22 cellular contexts compared by ENCODE assay signal in genomic region chr3:3699816-3700633, GRCh38.
DNase-seq lines count a peak whose midpoint lies in the region; ATAC-seq and TF ChIP-seq lines count a peak whose summit lies in the region.
"Had no signal": no experiment of that assay in that cellular context is flagged by ENCODE, and none has a peak within 500 bp of the region (broad histone marks: within the 10 kb centered on the region; RNA-seq: fewer than 3 reads in every experiment).

No MANE protein-coding gene starts in this region.

- TF ChIP-seq CTCF in MM.1S (IDR thresholded peaks at IDR 0.05; ENCODE audit: low read length) (no peak), lower leg skin (IDR thresholded peaks at IDR 0.05) (no peak)
- TF ChIP-seq CTCF in CD4-positive, alpha-beta T cell (IDR thresholded peaks at IDR 0.05): no peak

- no peak overlapping the region for H3K4me2 ChIP-seq in MM.1S (ENCODE audit: low read depth, low read length)

- no peak overlapping the region for H2AFZ ChIP-seq in MM.1S (ENCODE audit: low read length)
- H2AFZ ChIP-seq: GM23248 had no signal

- H3K27me3 Mint-ChIP-seq in CD4-positive, alpha-beta T cell: no peaks in the 10 kb centered on the region
- H3K27me3 Mint-ChIP-seq: activated CD4-positive, alpha-beta T cell treated with anti-CD3 and anti-CD28 coated beads, Interleukin-2, amount 10 ng/mL, durations not matched to agents 7 days and 5 days had no signal

- H3K27ac ChIP-seq in MM.1S (ENCODE audit: low read length): no peak overlapping the region
- no peak overlapping the region for H3K27ac ChIP-seq in CD4-positive, alpha-beta T cell (ENCODE audit: low read depth, low read length)
- H3K27ac ChIP-seq: C4-2B, gastrocnemius medialis, GM23248 had no signal

- no peak overlapping the region for H3K4me3 Mint-ChIP-seq in CD4-positive, alpha-beta T cell
- H3K4me3 Mint-ChIP-seq: activated CD4-positive, alpha-beta T cell treated with anti-CD3 and anti-CD28 coated beads, Interleukin-2, amount 10 ng/mL, durations not matched to agents 7 days and 5 days; neural crest cell had no signal

- no peaks in the 10 kb centered on the region for H3K9me3 Mint-ChIP-seq in CD4-positive, alpha-beta T cell
- H3K9me3 Mint-ChIP-seq: neural crest cell had no signal

- H3K9ac ChIP-seq in MM.1S (ENCODE audit: low read length): no peak overlapping the region
- H3K9ac ChIP-seq: GM23248 had no signal

- no peak overlapping the region for H3K27ac Mint-ChIP-seq in CD4-positive, alpha-beta T cell
- H3K27ac Mint-ChIP-seq: activated CD4-positive, alpha-beta T cell treated with anti-CD3 and anti-CD28 coated beads, Interleukin-2, amount 10 ng/mL, durations not matched to agents 7 days and 5 days had no signal

- CTCF ChIA-PET in CD4-positive, alpha-beta T cell (lab: Charles Lee): interaction anchor here (1.1 kb wide), 1 partner anchor 23 kb away, joined by 3 read pairs; no protein-coding TSS in a partner anchor

- WGBS in lower leg skin, 2 donors: 49 to 63% methylated on average over 7 of the region's 7 CpGs

- no peaks in the 10 kb centered on the region for H3K36me3 ChIP-seq in MM.1S (replicated peaks; ENCODE audit: insufficient read depth, low read length)
- H3K36me3 ChIP-seq: gastrocnemius medialis had no signal

- no peaks in the 10 kb centered on the region for H3K27me3 ChIP-seq in MM.1S (replicated peaks; ENCODE audit: insufficient read depth, low read length)
- no peaks in the 10 kb centered on the region for H3K27me3 ChIP-seq in CD4-positive, alpha-beta T cell (ENCODE audit: control insufficient read depth, insufficient read depth, low read length)
- H3K27me3 ChIP-seq: gastrocnemius medialis had no signal

- no peak for TF ChIP-seq POLR2A in lower leg skin (IDR thresholded peaks at IDR 0.05)

- peaks cover 6% of the 10 kb centered on the region for H3K4me1 ChIP-seq in MM.1S (ENCODE audit: low read length)
- H3K4me1 ChIP-seq: gastrocnemius medialis had no signal

- ATAC-seq in CD4-positive, alpha-beta T cell (ENCODE audit: poor library complexity): no peak
- ATAC-seq: gastrocnemius medialis had no signal

- no peak overlapping the region for H3K4me3 ChIP-seq in MM.1S (ENCODE audit: low read length)
- H3K4me3 ChIP-seq in lower leg skin (ENCODE audit: low read depth, poor library complexity, severe bottlenecking): no peak overlapping the region
- H3K4me3 ChIP-seq: gastrocnemius medialis, GM23248 had no signal

- H3K79me2 ChIP-seq in MM.1S (ENCODE audit: low read length): no peaks in the 10 kb centered on the region

- no peaks in the 10 kb centered on the region for H3K9me3 ChIP-seq in MM.1S (replicated peaks; ENCODE audit: insufficient read depth, low read length)
- no peaks in the 10 kb centered on the region for H3K9me3 ChIP-seq in CD4-positive, alpha-beta T cell (ENCODE audit: control insufficient read depth, low read length)
- H3K9me3 ChIP-seq: gastrocnemius medialis had no signal

- H4K20me1 ChIP-seq in MM.1S (ENCODE audit: insufficient read depth, low read length): no peaks in the 10 kb centered on the region

- H3K9me2 ChIP-seq in MM.1S (replicated peaks; ENCODE audit: insufficient read depth, low read length): no peaks in the 10 kb centered on the region

- POLR2A ChIA-PET in CD4-positive, alpha-beta T cell (lab: Charles Lee): interaction anchor here (1.5 kb wide), 1 partner anchor 12 kb away, joined by 3 read pairs; no protein-coding TSS in a partner anchor

- no peaks in the 10 kb centered on the region for H3F3A ChIP-seq in MM.1S (ENCODE audit: insufficient read depth, low read length)

- DNase-seq in A172 (ENCODE audit: low spot score): peak; percentile 58
- DNase-seq in MM.1S: peak; percentile 79
- peak; percentile 42 for DNase-seq in SHP77 treated with DMSO at 0.1 percent for 48 hours (lab: John Stamatoyannopoulos, UW)
- DNase-seq in iris pigment epithelial cell (ENCODE audit: low read depth): peak; percentile 8
- no peak for DNase-seq in lower leg skin (ENCODE audit: low spot score in 2 of 2)
- DNase-seq in NCI-H748 treated with DMSO at 0.1 percent for 48 hours (lab: John Stamatoyannopoulos, UW): no peak
- no peak for DNase-seq in putamen (ENCODE audit: low spot score)
- no peak for DNase-seq in CD4-positive, alpha-beta T cell
- DNase-seq: activated CD4-positive, alpha-beta T cell treated with anti-CD3 and anti-CD28 coated beads, Interleukin-2, amount 10 ng/mL, durations not matched to agents 7 days and 5 days; activated effector memory CD4-positive, alpha-beta T cell treated with Interleukin-2 at 50 U/mL for 16 hours; central memory CD4-positive, alpha-beta T cell; DND-41; erythroblast; gastrocnemius medialis; GM23248; NCI-H1105; NCI-H2171 treated with DMSO at 0.1 percent for 48 hours; stimulated activated CD4-positive, alpha-beta T cell treated with anti-CD3 and anti-CD28 coated beads, Interleukin-12 subunit alpha, Interleukin-12 subunit beta, amount 100 ng/mL, for 4 hours; substantia nigra; SW 1271 had no signal

- no peaks in the 10 kb centered on the region for H3K36me3 Mint-ChIP-seq in CD4-positive, alpha-beta T cell (ENCODE audit: low read depth)

- intact Hi-C loops in lower leg skin (cut with DNase I; ENCODE audit: low total_unique reads): no loop called here
- intact Hi-C loops in CD4-positive, alpha-beta T cell (cut with DNase I, micrococcal nuclease): no loop called here

- H3K4me1 Mint-ChIP-seq in CD4-positive, alpha-beta T cell (ENCODE audit: low read depth): no peaks in the 10 kb centered on the region
- H3K4me1 Mint-ChIP-seq: activated CD4-positive, alpha-beta T cell treated with anti-CD3 and anti-CD28 coated beads, Interleukin-2, amount 10 ng/mL, durations not matched to agents 7 days and 5 days had no signal

Comparison
In these comparisons a context has a peak if more than half of its experiments do, and no peak if none do; other contexts are left out.
1. DNase-seq: peak in A172 (single experiment), MM.1S (single experiment), SHP77 treated with DMSO at 0.1 percent for 48 hours (single experiment) and iris pigment epithelial cell (single experiment); none in lower leg skin (0 of 2), NCI-H748 treated with DMSO at 0.1 percent for 48 hours (single experiment), putamen (single experiment) and CD4-positive, alpha-beta T cell (0 of 10).